18 cellular contexts compared by ENCODE assay signal in the genomic region with DNA sequence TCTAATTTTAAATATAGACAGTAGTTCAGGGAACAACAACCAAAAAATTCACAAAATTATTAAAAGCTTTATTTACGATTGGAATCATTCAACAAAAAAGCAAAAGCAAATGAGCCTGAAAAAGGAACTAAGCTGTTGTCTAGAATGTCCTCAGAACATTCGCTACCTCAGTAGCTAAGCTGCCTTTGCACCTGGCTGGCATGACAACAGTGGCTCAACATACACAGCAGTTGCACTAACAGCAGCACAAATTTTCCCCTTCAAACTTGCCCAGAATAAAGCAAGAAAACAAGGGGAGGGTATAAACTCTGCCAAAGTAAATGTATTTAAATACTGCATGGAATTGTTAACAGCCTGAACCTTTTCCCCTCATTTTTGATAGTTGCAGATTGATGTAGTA.
"Had no signal": no experiment of that assay in that cellular context is flagged by ENCODE, and none has a peak within 500 bp of the region (broad histone marks: within the 10 kb centered on the region; RNA-seq: fewer than 3 reads in every experiment).

No MANE protein-coding gene starts in this region.

- H3K9me3 ChIP-seq: suprapubic skin, transverse colon, vagina had no signal

- H3K4me1 ChIP-seq: foreskin keratinocyte, suprapubic skin, vagina had no signal

- H3K27ac ChIP-seq: epithelial cell of prostate, foreskin keratinocyte, suprapubic skin, transverse colon, vagina had no signal

- DNase-seq: activated CD4-positive, alpha-beta T cell treated with anti-CD3 and anti-CD28 coated beads for 1 hour; activated naive CD4-positive, alpha-beta T cell; activated T-cell treated with anti-CD3 and anti-CD28 coated beads for 4 hours; caudate nucleus; effector memory CD8-positive, alpha-beta T cell; foreskin keratinocyte; hippocampal formation; islet precursor cell; occipital lobe; stimulated activated naive CD8-positive, alpha-beta T cell treated with anti-CD3 and anti-CD28 coated beads, Interleukin-15, Interleukin-2, amounts not matched to agents 100 U/mL and 50 U/mL, for 24 hours; T-helper 1 cell; T1000; transverse colon had no signal

- H3K27me3 ChIP-seq: foreskin keratinocyte, suprapubic skin, transverse colon, vagina had no signal

- H3K4me3 ChIP-seq: suprapubic skin, transverse colon, vagina had no signal

- H3K9me3 Mint-ChIP-seq: activated T-helper 17 cell treated with anti-CD3 and anti-CD28 coated beads, Interleukin-2, amount 50 U/mL, for 72 hours; brain; effector memory CD8-positive, alpha-beta T cell had no signal

- H3K27ac Mint-ChIP-seq: activated T-helper 17 cell treated with anti-CD3 and anti-CD28 coated beads, Interleukin-2, amount 50 U/mL, for 72 hours; brain; effector memory CD8-positive, alpha-beta T cell had no signal

- ATAC-seq: activated T-helper 17 cell treated with anti-CD3 and anti-CD28 coated beads, Interleukin-2, amount 50 U/mL, for 72 hours; effector memory CD8-positive, alpha-beta T cell; foreskin keratinocyte; stimulated activated naive CD8-positive, alpha-beta T cell treated with anti-CD3 and anti-CD28 coated beads, Interleukin-15, Interleukin-2, amounts not matched to agents 100 U/mL and 50 U/mL, for 24 hours had no signal

- H3K4me3 Mint-ChIP-seq: activated T-helper 17 cell treated with anti-CD3 and anti-CD28 coated beads, Interleukin-2, amount 50 U/mL, for 72 hours; brain; effector memory CD8-positive, alpha-beta T cell had no signal

- H3K27me3 Mint-ChIP-seq: activated T-helper 17 cell treated with anti-CD3 and anti-CD28 coated beads, Interleukin-2, amount 50 U/mL, for 72 hours; brain; effector memory CD8-positive, alpha-beta T cell had no signal
